ENCODE assay signal across 8 cellular contexts in the genomic region with DNA sequence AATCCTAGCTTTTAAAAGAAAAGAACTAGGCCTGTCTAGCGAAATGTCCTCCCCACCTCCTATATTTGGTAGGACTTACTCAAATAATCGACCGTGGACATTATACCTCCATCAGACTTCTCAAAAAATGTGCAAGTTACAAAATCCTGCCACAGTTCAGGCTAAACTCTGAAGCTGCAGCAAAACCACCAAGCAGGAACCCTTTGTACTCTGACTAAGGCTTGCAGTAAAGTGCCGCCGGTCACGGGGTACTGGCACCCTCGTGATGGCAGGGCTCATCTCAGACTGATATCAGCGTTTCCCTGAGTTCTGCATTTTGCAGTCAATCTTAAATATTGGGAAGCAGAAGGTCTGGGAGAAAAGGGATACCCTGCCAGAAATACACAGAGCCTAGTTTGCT. TPM values are rescaled to one million over a fixed set of nuclear protein-coding genes. Genes with fewer than 3 reads are reported as not detected.
DNase-seq lines count a peak whose midpoint lies in the region; ATAC-seq and TF ChIP-seq lines count a peak whose summit lies in the region.

No MANE protein-coding gene starts in this region.

- H3K36me3 ChIP-seq in left lung = peaks cover 0 to 39% of the 10 kb centered on the region in 2 donors
- H3K36me3 ChIP-seq in SK-N-SH (replicated peaks in 1 of 2; ENCODE audit: control insufficient read depth in 1 of 2, insufficient read depth in 2 of 2, low read length in 1 of 2) = peaks cover 13 to 16% of the 10 kb centered on the region in 2 experiments
- peaks cover 2% of the 10 kb centered on the region for H3K36me3 ChIP-seq in mammary epithelial cell (ENCODE audit: insufficient read depth, low read length)

- H3K27me3 Mint-ChIP-seq in activated naive CD8-positive, alpha-beta T cell treated with anti-CD3 and anti-CD28 coated beads, Interleukin-2, amount 10 ng/mL, durations not matched to agents 7 days and 5 days = no peaks in the 10 kb centered on the region

- H4K20me1 ChIP-seq in SK-N-SH (ENCODE audit: insufficient read depth) (peaks cover 5% of the 10 kb centered on the region; the same call in 1 of the 2 replicates), mammary epithelial cell (ENCODE audit: insufficient read depth, low read length) (no peaks in the 10 kb centered on the region)

- CTCF ChIA-PET in SK-N-SH (lab: Yijun Ruan, JAX) (interaction anchor here (0.6 to 1.6 kb wide), 3 partner anchors 19 to 244 kb away, joined by 3 to 5 read pairs (median 4); no protein-coding TSS in a partner anchor), mammary epithelial cell (lab: Charles Lee; ENCODE audit: low non-redundant PET) (no interaction called here)

- H2AFZ ChIP-seq in SK-N-SH (ENCODE audit: low read depth) (no peak overlapping the region), mammary epithelial cell (ENCODE audit: low read depth, low read length) (no peak overlapping the region)

- in situ Hi-C loops in mammary epithelial cell (cut with MboI; ENCODE audit: low sequenced_read_pairs in 2 of 2) = no loop called here

- peaks cover 18% of the 10 kb centered on the region for H3K4me1 Mint-ChIP-seq in activated naive CD8-positive, alpha-beta T cell treated with anti-CD3 and anti-CD28 coated beads, Interleukin-2, amount 10 ng/mL, durations not matched to agents 7 days and 5 days

- no peaks in the 10 kb centered on the region for H3F3A ChIP-seq in SK-N-SH (replicated peaks; ENCODE audit: insufficient read depth)

- TF ChIP-seq RAD21 in SK-N-SH (IDR thresholded peaks at IDR 0.05; ENCODE audit: low read length) = no peak

- peak; percentile 5 for DNase-seq in NCI-H2227 (lab: John Stamatoyannopoulos, UW; ENCODE audit: unreplicated experiment)
- no peak for DNase-seq in NCI-H2227 treated with DMSO at 0.1 percent for 48 hours (lab: John Stamatoyannopoulos, UW)
- peak; percentile 43 for DNase-seq in activated naive CD8-positive, alpha-beta T cell treated with anti-CD3 and anti-CD28 coated beads, Interleukin-2, amount 10 ng/mL, durations not matched to agents 7 days and 5 days
- DNase-seq in left lung = peak; percentile 85 to 94
- DNase-seq in stimulated activated CD8-positive, alpha-beta memory T cell treated with anti-CD3 and anti-CD28 coated beads, Interleukin-7, amount 100 ng/mL, for 4 hours (ENCODE audit: low read depth in 2 of 2) = peak; percentile 26 to 35
- DNase-seq in SK-N-SH = no peak
- no peak for DNase-seq in mammary epithelial cell

- H3K9me3 ChIP-seq in left lung = no peaks in the 10 kb centered on the region
- H3K9me3 ChIP-seq in SK-N-SH = no peaks in the 10 kb centered on the region
- H3K9me3 ChIP-seq in mammary epithelial cell (replicated peaks; ENCODE audit: insufficient read depth, low read length) = no peaks in the 10 kb centered on the region

- H3K27me3 ChIP-seq in left lung (no peaks in the 10 kb centered on the region), SK-N-SH (ENCODE audit: insufficient read depth) (no peaks in the 10 kb centered on the region), mammary epithelial cell (ENCODE audit: insufficient read depth, low read length) (no peaks in the 10 kb centered on the region)

- TF ChIP-seq CTCF in left lung (IDR thresholded peaks at IDR 0.05) = no peak
- TF ChIP-seq CTCF in SK-N-SH (IDR thresholded peaks at IDR 0.05) = no peak
- TF ChIP-seq CTCF in mammary epithelial cell (conservative IDR thresholded peaks at IDR 0.05 in 1 of 2, IDR thresholded peaks at IDR 0.05 in 1 of 2; ENCODE audit: extremely low read depth in 1 of 2, insufficient read depth in 1 of 2, low read depth in 1 of 2, low read length in 2 of 2) = no peak

- ATAC-seq in activated naive CD8-positive, alpha-beta T cell treated with anti-CD3 and anti-CD28 coated beads, Interleukin-2, amount 10 ng/mL, durations not matched to agents 7 days and 5 days (ENCODE audit: low read depth) = peak; percentile 99
- peak; percentile 81 for ATAC-seq in left lung
- no peak for ATAC-seq in GM19397 (IDR thresholded peaks at IDR 0.05; ENCODE audit: unreplicated experiment)

- intact Hi-C loops in left lung (cut with DNase I) = no loop called here
- intact Hi-C loops in mammary epithelial cell (cut with micrococcal nuclease) = no loop called here

- H3K9me3 Mint-ChIP-seq in activated naive CD8-positive, alpha-beta T cell treated with anti-CD3 and anti-CD28 coated beads, Interleukin-2, amount 10 ng/mL, durations not matched to agents 7 days and 5 days = no peaks in the 10 kb centered on the region

- H3K4me2 ChIP-seq in SK-N-SH (no peak overlapping the region), mammary epithelial cell (ENCODE audit: insufficient read depth, low read depth, low read length) (no peak overlapping the region)

- dilution Hi-C loops in mammary epithelial cell (cut with HindIII; ENCODE audit: low sequenced_read_pairs) = no loop called here

- H3K9ac ChIP-seq in SK-N-SH (no peak overlapping the region), mammary epithelial cell (ENCODE audit: insufficient read depth, low read length) (no peak overlapping the region)

- POLR2A ChIA-PET in activated naive CD8-positive, alpha-beta T cell treated with anti-CD3 and anti-CD28 coated beads, Interleukin-2, amount 10 ng/mL, durations not matched to agents 7 days and 5 days (lab: Charles Lee) = interaction anchor here (0.8 to 1.8 kb wide), 7 partner anchors 10 to 230 kb away, joined by 3 to 6 read pairs (median 4); a partner anchor contains a TSS
- POLR2A ChIA-PET in SK-N-SH (lab: Yijun Ruan, JAX) = no interaction called here

- H3K9me2 ChIP-seq in SK-N-SH = no peaks in the 10 kb centered on the region

- peak overlapping the region in 1 of 2 donors; percentile 33 for H3K4me3 ChIP-seq in left lung
- no peak overlapping the region for H3K4me3 ChIP-seq in SK-N-SH (ENCODE audit: low read depth in 2 of 2, low read length in 1 of 2)
- H3K4me3 ChIP-seq in mammary epithelial cell (replicated peaks in 1 of 3; ENCODE audit: insufficient read depth in 1 of 3, low read depth in 2 of 3, low read length in 3 of 3) = no peak overlapping the region

- TF ChIP-seq EP300 in SK-N-SH (IDR thresholded peaks at IDR 0.05; ENCODE audit: borderline replicate concordance in 1 of 2, low read depth in 1 of 2, low read length in 1 of 2) = no peak

- H3K4me1 ChIP-seq in left lung = peaks cover 15 to 75% of the 10 kb centered on the region in 2 donors
- H3K4me1 ChIP-seq in SK-N-SH (ENCODE audit: control insufficient read depth in 1 of 2, insufficient read depth in 2 of 2, low read depth in 1 of 2, low read length in 1 of 2) = no peaks in the 10 kb centered on the region
- H3K4me1 ChIP-seq in mammary epithelial cell (ENCODE audit: insufficient read depth, low read length) = peaks cover 6% of the 10 kb centered on the region

- peaks cover 19% of the 10 kb centered on the region for H3K36me3 Mint-ChIP-seq in activated naive CD8-positive, alpha-beta T cell treated with anti-CD3 and anti-CD28 coated beads, Interleukin-2, amount 10 ng/mL, durations not matched to agents 7 days and 5 days

- peak overlapping the region; percentile 49 to 82 for H3K27ac ChIP-seq in left lung
- no peak overlapping the region for H3K27ac ChIP-seq in SK-N-SH (ENCODE audit: low read depth in 2 of 2, low read length in 1 of 2)
- no peak overlapping the region for H3K27ac ChIP-seq in mammary epithelial cell (ENCODE audit: insufficient read depth, low read depth, low read length)

- 95% methylated on average over 8 of the region's 8 CpGs for WGBS in SK-N-SH (ENCODE audit: low lambda C conversion rate)
- WGBS in mammary epithelial cell (ENCODE audit: low coverage, missing lambda C conversion rate) = 83% methylated on average over 8 of the region's 8 CpGs

- H3K4me3 Mint-ChIP-seq in activated naive CD8-positive, alpha-beta T cell treated with anti-CD3 and anti-CD28 coated beads, Interleukin-2, amount 10 ng/mL, durations not matched to agents 7 days and 5 days = peak overlapping the region; percentile 66

- peak overlapping the region; percentile 75 for H3K27ac Mint-ChIP-seq in activated naive CD8-positive, alpha-beta T cell treated with anti-CD3 and anti-CD28 coated beads, Interleukin-2, amount 10 ng/mL, durations not matched to agents 7 days and 5 days

- BruUV-seq in mammary epithelial cell (replicated peaks; lab: Mats Ljungman, UMichigan) = no TSS peak

- H3K79me2 ChIP-seq in SK-N-SH (ENCODE audit: insufficient read depth) = peaks cover 45% of the 10 kb centered on the region
- H3K79me2 ChIP-seq in mammary epithelial cell (ENCODE audit: insufficient read depth, low read length) = peaks cover 25% of the 10 kb centered on the region

TF ChIP-seq in SK-N-SH, 30 proteins besides CTCF, POLR2A, EP300 and RAD21 (continues in another document):
- TF ChIP-seq TCF12 (IDR thresholded peaks at IDR 0.05) = no peak
- TF ChIP-seq MEF2A (IDR thresholded peaks at IDR 0.05; ENCODE audit: borderline replicate concordance, low read depth) = no peak
- no peak for TF ChIP-seq POLR2AphosphoS5 (IDR thresholded peaks at IDR 0.05; ENCODE audit: low read depth, low read length)
- TF ChIP-seq TEAD4 (IDR thresholded peaks at IDR 0.05; ENCODE audit: borderline replicate concordance, insufficient read depth) = no peak

RNA-seq across cellular contexts. Expression of a gene that starts 17.1 kb away (rescaled TPM):
- 10 to 100 TPM; 40.9 to 44.0 TPM for total RNA-seq in activated naive CD8-positive, alpha-beta T cell treated with anti-CD3 and anti-CD28 coated beads, Interleukin-2, amount 10 ng/mL, durations not matched to agents 7 days and 5 days
- total RNA-seq in left lung = 100 to 1,000 TPM in 1 of 2 donors, 10 to 100 TPM in 1; 72.1 to 120 TPM
- polyA plus RNA-seq in SK-N-SH (2012; rRNA removed) = 27.7 and 45.0 TPM in 2 replicates
- polyA plus RNA-seq in SK-N-SH (2012; cell fraction: cytosol; rRNA removed) = 26.2 and 32.3 TPM in 2 replicates
- polyA plus RNA-seq in SK-N-SH (2012; cell fraction: nucleus; rRNA removed) = 57.1 and 71.4 TPM in 2 replicates
- 10 to 100 TPM; 42.5 to 56.3 TPM for total RNA-seq in mammary epithelial cell
- polyA plus RNA-seq in mammary epithelial cell = 23.9 TPM
- polyA minus RNA-seq in mammary epithelial cell = 143 TPM

RNA-seq across cellular contexts. Expression of a gene that starts 39.1 kb away (rescaled TPM):
- total RNA-seq in activated naive CD8-positive, alpha-beta T cell treated with anti-CD3 and anti-CD28 coated beads, Interleukin-2, amount 10 ng/mL, durations not matched to agents 7 days and 5 days = 10 to 100 TPM; 80.0 to 82.3 TPM
- total RNA-seq in left lung (10 to 100 TPM; 46.8 to 61.0 TPM), mammary epithelial cell (10 to 100 TPM; 40.8 to 54.9 TPM)
- polyA plus RNA-seq in SK-N-SH (2012; rRNA removed) (67.8 and 99.3 TPM in 2 replicates), mammary epithelial cell (34.7 TPM)
- polyA plus RNA-seq in SK-N-SH (2012; cell fraction: cytosol; rRNA removed) = 50.2 and 57.7 TPM in 2 replicates
- 149 and 222 TPM in 2 replicates for polyA plus RNA-seq in SK-N-SH (2012; cell fraction: nucleus; rRNA removed)
- 54.0 TPM for polyA minus RNA-seq in mammary epithelial cell

RNA-seq across cellular contexts. Expression of a gene that starts 56.7 kb away (rescaled TPM):
- total RNA-seq in activated naive CD8-positive, alpha-beta T cell treated with anti-CD3 and anti-CD28 coated beads, Interleukin-2, amount 10 ng/mL, durations not matched to agents 7 days and 5 days = not detected
- total RNA-seq in left lung = not detected
- not detected in 2 replicates for polyA plus RNA-seq in SK-N-SH (2012; rRNA removed)
- not detected in 2 replicates for polyA plus RNA-seq in SK-N-SH (2012; cell fraction: cytosol; rRNA removed)
- not detected in 2 replicates for polyA plus RNA-seq in SK-N-SH (2012; cell fraction: nucleus; rRNA removed)
- total RNA-seq in mammary epithelial cell = not detected
- not detected for polyA plus RNA-seq in mammary epithelial cell
- not detected for polyA minus RNA-seq in mammary epithelial cell

Comparison
In these comparisons a context has a peak if more than half of its experiments do, and no peak if none do; other contexts are left out.
1. DNase-seq: peak in NCI-H2227 (single experiment), activated naive CD8-positive, alpha-beta T cell treated with anti-CD3 and anti-CD28 coated beads, Interleukin-2, amount 10 ng/mL, durations not matched to agents 7 days and 5 days (single experiment), left lung (2 of 2) and stimulated activated CD8-positive, alpha-beta memory T cell treated with anti-CD3 and anti-CD28 coated beads, Interleukin-7, amount 100 ng/mL, for 4 hours (2 of 2); none in NCI-H2227 treated with DMSO at 0.1 percent for 48 hours (single experiment), SK-N-SH (single experiment) and mammary epithelial cell (single experiment).
2. H3K27ac ChIP-seq: peak in left lung (2 of 2); none in SK-N-SH (0 of 2) and mammary epithelial cell (single experiment).